Comparison of ENCODE assay signal across 23 cellular contexts in genomic region chr22:26109686-26110315, GRCh38. TPM values are rescaled to one million over a fixed set of nuclear protein-coding genes. Genes with fewer than 3 reads are reported as not detected.
DNase-seq lines count a peak whose midpoint lies in the region; ATAC-seq, FAIRE-seq and TF ChIP-seq lines count a peak whose summit lies in the region.
"Had no signal": no experiment of that assay in that cellular context is flagged by ENCODE, and none has a peak within 500 bp of the region (broad histone marks: within the 10 kb centered on the region; RNA-seq: fewer than 3 reads in every experiment).

No MANE protein-coding gene starts in this region.

- no peaks in the 10 kb centered on the region for H3K4me1 ChIP-seq in OCI-LY7 (ENCODE audit: insufficient read depth, low read length, poor library complexity, severe bottlenecking)
- H3K4me1 ChIP-seq: BE2C, Caco-2 had no signal

- H3K9me3 ChIP-seq in OCI-LY7 (ENCODE audit: low read length) = no peaks in the 10 kb centered on the region
- H3K9me3 ChIP-seq: BE2C, Caco-2 had no signal

- no peak overlapping the region for H3K4me3 ChIP-seq in OCI-LY7 (ENCODE audit: low read depth, low read length, poor library complexity, severe bottlenecking)

- no TSS peak for BruUV-seq in OCI-LY7 (replicated peaks; lab: Mats Ljungman, UMichigan)

- no peak for ATAC-seq in activated CD4-positive, CD25-positive, alpha-beta regulatory T cell treated with anti-CD3 and anti-CD28 coated beads, Interleukin-2, amount 50 U/mL, for 24 hours
- ATAC-seq: HCT116 had no signal

- H3K36me3 ChIP-seq in OCI-LY7 (ENCODE audit: insufficient read depth, low read length) = no peaks in the 10 kb centered on the region
- H3K36me3 ChIP-seq: BE2C had no signal

- CTCF ChIA-PET in OCI-LY7 (lab: Charles Lee; ENCODE audit: unreplicated experiment) = no interaction called here

- DNase-seq in NCI-H748 (lab: John Stamatoyannopoulos, UW; ENCODE audit: unreplicated experiment) = peak; percentile 6
- no peak for DNase-seq in NCI-H748 treated with DMSO at 0.1 percent for 48 hours (lab: John Stamatoyannopoulos, UW)
- peak; percentile 48 for DNase-seq in NCI-H69 (lab: John Stamatoyannopoulos, UW)
- DNase-seq in islet precursor cell = peak; percentile 18
- DNase-seq in urothelium cell line (ENCODE audit: low spot score) = no peak
- DNase-seq in SIG-M5 (lab: John Stamatoyannopoulos, UW) = no peak
- DNase-seq in OCI-LY7 (ENCODE audit: low spot score) = no peak
- DNase-seq: 8988T; BE2C; C1 segment of cervical spinal cord; Caco-2; CD4-positive, CD25-positive, alpha-beta regulatory T cell; GOT3; H7; HFFc6 had no signal

- POLR2A ChIA-PET in OCI-LY7 (lab: Charles Lee) = no interaction called here

- no peaks in the 10 kb centered on the region for H3K9me2 ChIP-seq in OCI-LY7 (ENCODE audit: insufficient read depth, low read length)

- FAIRE-seq in urothelium cell line (lab: Jason Lieb, UNC) = peak; percentile 86
- FAIRE-seq: D721Med, G401.6, GM12891, GM18507 had no signal

- H2AFZ ChIP-seq in OCI-LY7 (ENCODE audit: low read length) = no peak overlapping the region

- no peak for TF ChIP-seq CTCF in OCI-LY7 (conservative IDR thresholded peaks at IDR 0.05; ENCODE audit: low read length)

- H3K27ac ChIP-seq in OCI-LY7 (ENCODE audit: low read depth, low read length, poor library complexity, severe bottlenecking) = no peak overlapping the region
- H3K27ac ChIP-seq: HL-60 had no signal

- H4K20me1 ChIP-seq in OCI-LY7 (ENCODE audit: insufficient read depth, low read length) = no peaks in the 10 kb centered on the region

- H3K79me2 ChIP-seq in OCI-LY7 (ENCODE audit: insufficient read depth, low read depth, low read length) = no peaks in the 10 kb centered on the region

- intact Hi-C loops in OCI-LY7 (cut with micrococcal nuclease; ENCODE audit: unreplicated experiment) = no loop called here

- H3K4me2 ChIP-seq in OCI-LY7 (ENCODE audit: low read length) = no peak overlapping the region

RNA-seq across cellular contexts. Expression of gene SEZ6L, which starts 59.5 kb away (rescaled TPM):
- not detected in 2 replicates for total RNA-seq in OCI-LY7 (2014; rRNA removed; shearing (Covaris generic))
- total RNA-seq in OCI-LY7 (2022) = not detected in 2 replicates
- total RNA-seq: Caco-2; CD4-positive, CD25-positive, alpha-beta regulatory T cell; HFFc6; HT1080 had no signal

Comparison
In these comparisons a context has a peak if more than half of its experiments do, and no peak if none do; other contexts are left out.
1. DNase-seq: peak in NCI-H748 (single experiment), NCI-H69 (single experiment) and islet precursor cell (single experiment); none in NCI-H748 treated with DMSO at 0.1 percent for 48 hours (single experiment), urothelium cell line (single experiment), SIG-M5 (single experiment) and OCI-LY7 (single experiment).